ENCODE assay signal across 28 cellular contexts in genomic region chr19:57688011-57688763, GRCh38. TPM values are rescaled to one million over a fixed set of nuclear protein-coding genes. Genes with fewer than 3 reads are reported as not detected.
DNase-seq lines count a peak whose midpoint lies in the region; ATAC-seq and TF ChIP-seq lines count a peak whose summit lies in the region.
"Had no signal": no experiment of that assay in that cellular context is flagged by ENCODE, and none has a peak within 500 bp of the region (broad histone marks: within the 10 kb centered on the region; RNA-seq: fewer than 3 reads in every experiment).

No MANE protein-coding gene starts in this region.

- in situ Hi-C loops in gastrocnemius medialis (cut with MboI; ENCODE audit: low sequenced_read_pairs in 4 of 4), result no loop called here

- peaks cover 6% of the 10 kb centered on the region for H3K4me1 ChIP-seq in CD8-positive, alpha-beta memory T cell (ENCODE audit: insufficient read depth, low read length)
- H3K4me1 ChIP-seq in liver (ENCODE audit: control insufficient read depth in 4 of 4, insufficient read depth in 4 of 4, low read length in 3 of 4), result peaks cover 0 to 5% (median under 1%) of the 10 kb centered on the region in 4 donors
- H3K4me1 ChIP-seq in ovary (ENCODE audit: insufficient read depth), result no peaks in the 10 kb centered on the region
- H3K4me1 ChIP-seq in gastrocnemius medialis, result peaks cover under 1 to 5% of the 10 kb centered on the region in 2 donors

- TF ChIP-seq CTCF in VCaP (conservative IDR thresholded peaks at IDR 0.05), result no peak
- no peak for TF ChIP-seq CTCF in liver (IDR thresholded peaks at IDR 0.05; ENCODE audit: low read depth, low read length, missing input control)
- no peak for TF ChIP-seq CTCF in ovary (IDR thresholded peaks at IDR 0.05)
- TF ChIP-seq CTCF in gastrocnemius medialis (IDR thresholded peaks at IDR 0.05 in 4 of 5, conservative IDR thresholded peaks at IDR 0.05 in 1 of 5), result no peak

- POLR2A ChIA-PET in CD8-positive, alpha-beta memory T cell (lab: Charles Lee), result no interaction called here

- H3K27me3 ChIP-seq in CD8-positive, alpha-beta memory T cell (ENCODE audit: insufficient read depth, low read length, poor library complexity, severe bottlenecking), result no peaks in the 10 kb centered on the region
- H3K27me3 ChIP-seq in liver (ENCODE audit: control insufficient read depth in 4 of 4, insufficient read depth in 4 of 4, low read length in 3 of 4) (no peaks in the 10 kb centered on the region), ovary (no peaks in the 10 kb centered on the region), gastrocnemius medialis (no peaks in the 10 kb centered on the region)
- H3K27me3 ChIP-seq: esophagus squamous epithelium, testis had no signal

- no peak overlapping the region for H3K9ac ChIP-seq in liver (ENCODE audit: low read depth in 1 of 2, low read length in 2 of 2)

- peaks cover 39% of the 10 kb centered on the region for H3K36me3 ChIP-seq in CD8-positive, alpha-beta memory T cell (ENCODE audit: insufficient read depth, low read length)
- peaks cover 0 to 52% (median 48%) of the 10 kb centered on the region in 4 donors for H3K36me3 ChIP-seq in liver (ENCODE audit: control insufficient read depth in 4 of 4, insufficient read depth in 3 of 4, low read depth in 1 of 4, low read length in 3 of 4)
- H3K36me3 ChIP-seq in ovary, result no peaks in the 10 kb centered on the region
- peaks cover 16 to 72% of the 10 kb centered on the region in 2 donors for H3K36me3 ChIP-seq in gastrocnemius medialis

- H3K4me3 Mint-ChIP-seq in CD8-positive, alpha-beta memory T cell, result no peak overlapping the region
- H3K4me3 Mint-ChIP-seq: activated naive CD4-positive, alpha-beta T cell treated with anti-CD3 and anti-CD28 coated beads, Interleukin-2, amount 10 ng/mL, durations not matched to agents 7 days and 5 days; activated T-cell treated with anti-CD3 and anti-CD28 coated beads, Interleukin-2, amount 50 U/mL, for 72 hours; nephron progenitor cell; stimulated activated effector memory CD8-positive, alpha-beta T cell treated with anti-CD3 and anti-CD28 coated beads, Interleukin-12 subunit alpha, Interleukin-12 subunit beta, amount 100 ng/mL, for 72 hours had no signal

- peak overlapping the region; percentile 2 for H3K4me3 ChIP-seq in CD8-positive, alpha-beta memory T cell (ENCODE audit: low read length)
- H3K4me3 ChIP-seq in liver (ENCODE audit: low read depth in 1 of 3, low read length in 3 of 3) (peak overlapping the region in 2 of 3 donors; percentile 62 to 66), ovary (no peak overlapping the region), gastrocnemius medialis (no peak overlapping the region)
- H3K4me3 ChIP-seq: esophagus squamous epithelium, testis had no signal

- no peak for TF ChIP-seq EP300 in ovary (IDR thresholded peaks at IDR 0.05)

- intact Hi-C loops in ovary (cut with DNase I) (no loop called here), gastrocnemius medialis (cut with DNase I; ENCODE audit: low total_unique reads) (no loop called here)

- H3K9me3 ChIP-seq in CD8-positive, alpha-beta memory T cell (ENCODE audit: low read length), result peaks cover 69% of the 10 kb centered on the region
- H3K9me3 ChIP-seq in liver (ENCODE audit: control insufficient read depth in 4 of 4, low read length in 3 of 4), result peaks cover 46 to 90% (median 69%) of the 10 kb centered on the region in 4 donors
- peaks cover 23 to 82% of the 10 kb centered on the region in 2 donors for H3K9me3 ChIP-seq in ovary
- H3K9me3 ChIP-seq in gastrocnemius medialis, result peaks cover 8 to 77% (median 25%) of the 10 kb centered on the region in 3 donors
- H3K9me3 ChIP-seq: testis had no signal

- TF ChIP-seq RAD21 in liver (IDR thresholded peaks at IDR 0.05), result no peak

- H3K27ac ChIP-seq in CD8-positive, alpha-beta memory T cell (ENCODE audit: low read depth, low read length), result no peak overlapping the region
- H3K27ac ChIP-seq in VCaP (peak overlapping the region; percentile 26), liver (ENCODE audit: low read depth in 1 of 2, low read length in 2 of 2) (no peak overlapping the region), ovary (no peak overlapping the region), gastrocnemius medialis (no peak overlapping the region)
- H3K27ac ChIP-seq: C4-2B, esophagus squamous epithelium, testis had no signal

- H3K36me3 Mint-ChIP-seq in CD8-positive, alpha-beta memory T cell, result peaks cover 36 to 75% (median 67%) of the 10 kb centered on the region in 3 donors

- peaks cover 20 to 29% (median 28%) of the 10 kb centered on the region in 3 donors for H3K4me1 Mint-ChIP-seq in CD8-positive, alpha-beta memory T cell

- ATAC-seq in gastrocnemius medialis (no peak), GM18907 (IDR thresholded peaks at IDR 0.05; ENCODE audit: unreplicated experiment) (no peak)
- ATAC-seq: activated T-cell treated with anti-CD3 and anti-CD28 coated beads, Interleukin-2, amount 50 U/mL, for 72 hours; left colon; stimulated activated effector memory CD8-positive, alpha-beta T cell treated with anti-CD3 and anti-CD28 coated beads, Interleukin-12 subunit alpha, Interleukin-12 subunit beta, amount 100 ng/mL, for 72 hours had no signal

- H3K27me3 Mint-ChIP-seq in CD8-positive, alpha-beta memory T cell, result peaks cover 0 to 2% of the 10 kb centered on the region in 2 donors
- H3K27me3 Mint-ChIP-seq: activated naive CD4-positive, alpha-beta T cell treated with anti-CD3 and anti-CD28 coated beads, Interleukin-2, amount 10 ng/mL, durations not matched to agents 7 days and 5 days had no signal

- WGBS in liver, result 99% methylated on average over 6 of the region's 6 CpGs
- 98 to 99% (median 98%) methylated on average over 6 of the region's 6 CpGs for WGBS in ovary, 3 donors

- no peak for DNase-seq in CD8-positive, alpha-beta memory T cell
- DNase-seq in ovary (no peak), gastrocnemius medialis (no peak)
- DNase-seq: ACHN; activated CD4-positive, alpha-beta T cell treated with anti-CD3 and anti-CD28 coated beads for 1 hour; activated CD8-positive, alpha-beta memory T cell treated with anti-CD3 and anti-CD28 coated beads for 24 hours; activated naive CD4-positive, alpha-beta T cell treated with anti-CD3 and anti-CD28 coated beads, Interleukin-2, amount 10 ng/mL, durations not matched to agents 7 days and 5 days; activated T-cell treated with anti-CD3 and anti-CD28 coated beads, Interleukin-2, amount 50 U/mL, for 72 hours; aorta; DMS153; esophagus squamous epithelium; GF-D8; left colon; midbrain; MV-4-11; NCI-H187; NCI-H345; nephron progenitor cell; OCI-M1; posterior cingulate gyrus; SHP77 had no signal

- CTCF ChIA-PET in CD8-positive, alpha-beta memory T cell (lab: Charles Lee), result no interaction called here

- TF ChIP-seq POLR2A in ovary (IDR thresholded peaks at IDR 0.05) (no peak), gastrocnemius medialis (IDR thresholded peaks at IDR 0.05) (no peak)

- H3K9me3 Mint-ChIP-seq in CD8-positive, alpha-beta memory T cell, result peaks cover 48 to 96% (median 87%) of the 10 kb centered on the region in 5 donors

- no peak overlapping the region for H3K27ac Mint-ChIP-seq in CD8-positive, alpha-beta memory T cell
- H3K27ac Mint-ChIP-seq: activated naive CD4-positive, alpha-beta T cell treated with anti-CD3 and anti-CD28 coated beads, Interleukin-2, amount 10 ng/mL, durations not matched to agents 7 days and 5 days; activated T-cell treated with anti-CD3 and anti-CD28 coated beads, Interleukin-2, amount 50 U/mL, for 72 hours; nephron progenitor cell; stimulated activated effector memory CD8-positive, alpha-beta T cell treated with anti-CD3 and anti-CD28 coated beads, Interleukin-12 subunit alpha, Interleukin-12 subunit beta, amount 100 ng/mL, for 72 hours had no signal

TF ChIP-seq in liver, 16 proteins besides CTCF, POLR2A, EP300 and RAD21 (continues in another document):
- TF ChIP-seq GABPA (IDR thresholded peaks at IDR 0.05 in 1 of 2, conservative IDR thresholded peaks at IDR 0.05 in 1 of 2), result no peak

RNA-seq across cellular contexts. Expression of gene ZNF551, which starts 6.4 kb away (rescaled TPM):
- 10 to 100 TPM; 14.5 to 15.6 TPM for total RNA-seq in CD8-positive, alpha-beta memory T cell
- 7.8 TPM for polyA plus RNA-seq in CD8-positive, alpha-beta memory T cell
- total RNA-seq in liver (10 to 100 TPM in 1 of 2 donors, 1 to 10 TPM in 1; 3.1 to 10.5 TPM), ovary (10 to 100 TPM in 3 of 7 donors, 1 to 10 TPM in 4; 6.8 to 11.3 (median 9.7) TPM), gastrocnemius medialis (1 to 10 TPM in 3 of 4 donors, under 1 TPM in 1; 0.95 to 5.8 (median 2.4) TPM)
- polyA plus RNA-seq in liver (1 to 10 TPM in 1 of 2 donors, under 1 TPM in 1; 0.79 to 1.0 TPM), ovary (1 to 10 TPM; 3.8 to 4.2 TPM)

RNA-seq across cellular contexts. Expression of gene ZSCAN4, which starts 19.5 kb away (rescaled TPM):
- total RNA-seq in CD8-positive, alpha-beta memory T cell, result not detected
- polyA plus RNA-seq in CD8-positive, alpha-beta memory T cell, result not detected
- total RNA-seq in liver (not detected), ovary (1 to 10 TPM in 1 of 7 donors, under 1 TPM in 1, not detected in 5; 0.13 to 1.3 TPM), gastrocnemius medialis (not detected)
- polyA plus RNA-seq in liver (not detected), ovary (under 1 TPM; 0.07 to 0.08 TPM)
- total RNA-seq: activated T-cell treated with anti-CD3 and anti-CD28 coated beads, Interleukin-2, amount 50 U/mL, for 72 hours; aorta; esophagus squamous epithelium; glomerular endothelial cell; left colon had no signal

RNA-seq across cellular contexts. Expression of gene ZNF154, which starts 20.8 kb away (rescaled TPM):
- 1 to 10 TPM; 6.5 to 7.7 TPM for total RNA-seq in CD8-positive, alpha-beta memory T cell
- 2.2 TPM for polyA plus RNA-seq in CD8-positive, alpha-beta memory T cell
- total RNA-seq in liver, result 1 to 10 TPM; 2.2 to 4.7 TPM
- polyA plus RNA-seq in liver, result under 1 TPM; 0.32 to 0.36 TPM
- 10 to 100 TPM in 1 of 7 donors, 1 to 10 TPM in 6; 1.1 to 10.4 (median 2.4) TPM for total RNA-seq in ovary
- polyA plus RNA-seq in ovary, result 1 to 10 TPM; 1.4 to 3.5 TPM
- total RNA-seq in gastrocnemius medialis, result 1 to 10 TPM in 2 of 4 donors, under 1 TPM in 2; 0.49 to 2.8 (median 0.97) TPM

RNA-seq across cellular contexts. Expression of gene ZNF671, which starts 39.2 kb away (rescaled TPM):
- total RNA-seq in CD8-positive, alpha-beta memory T cell, result 10 to 100 TPM; 10.6 to 11.0 TPM
- polyA plus RNA-seq in CD8-positive, alpha-beta memory T cell, result 24.3 TPM
- total RNA-seq in liver (1 to 10 TPM; 2.4 to 9.3 TPM), ovary (10 to 100 TPM in 1 of 7 donors, 1 to 10 TPM in 6; 1.5 to 13.2 (median 6.4) TPM), gastrocnemius medialis (10 to 100 TPM in 1 of 4 donors, 1 to 10 TPM in 3; 3.9 to 10.1 (median 5.8) TPM)
- polyA plus RNA-seq in liver (1 to 10 TPM in 1 of 2 donors, under 1 TPM in 1; 0.78 to 1.6 TPM), ovary (1 to 10 TPM; 2.1 to 5.0 TPM)

RNA-seq across cellular contexts. Expression of gene ZNF211, which starts 55.2 kb away (rescaled TPM):
- total RNA-seq in CD8-positive, alpha-beta memory T cell, result 10 to 100 TPM; 12.1 TPM
- polyA plus RNA-seq in CD8-positive, alpha-beta memory T cell, result 17.9 TPM
- total RNA-seq in liver (1 to 10 TPM; 4.4 to 7.0 TPM), ovary (10 to 100 TPM in 6 of 7 donors, 1 to 10 TPM in 1; 8.3 to 16.7 (median 12.0) TPM), gastrocnemius medialis (1 to 10 TPM; 2.9 to 5.5 (median 4.3) TPM)
- polyA plus RNA-seq in liver (1 to 10 TPM; 2.0 to 2.3 TPM), ovary (10 to 100 TPM in 1 of 2 donors, 1 to 10 TPM in 1; 8.4 to 16.3 TPM)

Comparison
In these comparisons a context has a peak if more than half of its experiments do, and no peak if none do; other contexts are left out.
1. H3K4me3 ChIP-seq: peak in CD8-positive, alpha-beta memory T cell (single experiment) and liver (2 of 3); none in ovary (single experiment) and gastrocnemius medialis (0 of 4).